Comparison of ENCODE assay signal across 13 cellular contexts in the genomic region with DNA sequence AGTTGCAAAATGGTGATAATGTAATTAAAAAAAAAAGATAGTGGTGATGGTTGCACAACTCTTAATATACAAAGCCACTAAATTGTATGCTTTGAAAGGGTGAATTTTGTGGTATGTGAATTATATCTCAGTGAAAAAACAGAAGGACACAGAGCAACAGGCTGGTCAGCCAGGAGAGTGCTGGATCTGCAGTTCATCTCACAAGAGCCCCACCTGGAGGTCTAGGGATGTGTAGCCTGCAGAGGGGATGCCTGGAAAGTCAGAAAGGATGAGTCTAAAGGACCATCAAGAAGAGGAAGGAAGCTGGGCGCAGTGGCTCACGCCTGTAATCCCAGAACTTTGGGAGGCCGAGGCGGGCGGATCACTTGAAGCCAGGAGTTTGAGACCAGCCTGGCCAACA. TPM values are rescaled to one million over a fixed set of nuclear protein-coding genes. Genes with fewer than 3 reads are reported as not detected.
DNase-seq lines count a peak whose midpoint lies in the region; ATAC-seq, FAIRE-seq and TF ChIP-seq lines count a peak whose summit lies in the region.
"Had no signal": no experiment of that assay in that cellular context is flagged by ENCODE, and none has a peak within 500 bp of the region (broad histone marks: within the 10 kb centered on the region; RNA-seq: fewer than 3 reads in every experiment).

No MANE protein-coding gene starts in this region.

- no peak for TF ChIP-seq POLR2A in GM12892 (IDR thresholded peaks at IDR 0.05; ENCODE audit: low read depth, low read length)

- FAIRE-seq in GM12892 (lab: Jason Lieb, UNC) = no peak
- FAIRE-seq: urothelium cell line had no signal

- H3K36me3 ChIP-seq in BE2C = peaks cover 70% of the 10 kb centered on the region
- H3K36me3 ChIP-seq in H7 (replicated peaks; ENCODE audit: control insufficient read depth, insufficient read depth, low read length) = peaks cover 6% of the 10 kb centered on the region

- H3K27me3 ChIP-seq in BE2C (no peaks in the 10 kb centered on the region), H7 (ENCODE audit: control insufficient read depth, insufficient read depth, low read length) (no peaks in the 10 kb centered on the region)
- H3K27me3 ChIP-seq: breast epithelium had no signal

- peak; percentile 56 for DNase-seq in BE2C
- peak; percentile 85 for DNase-seq in H7
- peak; percentile 63 for DNase-seq in iPS-NIHi11 (ENCODE audit: low spot score)
- no peak for DNase-seq in EL
- no peak for DNase-seq in hypothalamus (lab: John Stamatoyannopoulos, UW)
- DNase-seq in GM12892 (ENCODE audit: insufficient read length) = no peak
- DNase-seq: activated CD4-positive, alpha-beta T cell treated with anti-CD3 and anti-CD28 coated beads, Interleukin-2, amount 10 ng/mL, durations not matched to agents 24 days and 14 days; GDM1; KG1 had no signal

- no peak overlapping the region for H3K27ac ChIP-seq in VCaP
- H3K27ac ChIP-seq: breast epithelium had no signal

- no peaks in the 10 kb centered on the region for H3K9me3 ChIP-seq in BE2C
- H3K9me3 ChIP-seq: breast epithelium had no signal

- H3K4me1 ChIP-seq in BE2C = no peaks in the 10 kb centered on the region; the same call in 1 of the 2 replicates

- no peak for ATAC-seq in GM19455 (IDR thresholded peaks at IDR 0.05; ENCODE audit: unreplicated experiment)

- no peak overlapping the region for H3K4me3 ChIP-seq in BE2C (ENCODE audit: low read depth, low read length)
- no peak overlapping the region for H3K4me3 ChIP-seq in H7 (ENCODE audit: insufficient read depth, low read depth, low read length)
- H3K4me3 ChIP-seq: breast epithelium had no signal

- peak; percentile 60 for TF ChIP-seq CTCF in BE2C (IDR thresholded peaks at IDR 0.05; ENCODE audit: low read depth, low read length)
- peak; percentile 39 for TF ChIP-seq CTCF in VCaP (conservative IDR thresholded peaks at IDR 0.05)

RNA-seq across cellular contexts. Expression of gene POLR3H, which starts 9.0 kb away (rescaled TPM):
- 135 TPM for polyA plus RNA-seq in BE2C (2012; ENCODE audit: insufficient read depth, insufficient read length, low read depth)
- total RNA-seq in H7 (2014; rRNA removed; shearing (Covaris generic)) = 8.5 and 9.5 TPM in 2 replicates
- 15.2 TPM for polyA plus RNA-seq in GM12892 (2012; ENCODE audit: missing spikeins)

RNA-seq across cellular contexts. Expression of gene CSDC2, which starts 25.6 kb away (rescaled TPM):
- polyA plus RNA-seq in BE2C (2012; ENCODE audit: insufficient read depth, insufficient read length, low read depth) = 1.3 TPM
- total RNA-seq in H7 (2014; rRNA removed; shearing (Covaris generic)) = 0.78 and 2.2 TPM in 2 replicates
- polyA plus RNA-seq in GM12892 (2012; ENCODE audit: missing spikeins) = 0.36 TPM
- total RNA-seq: activated CD4-positive, alpha-beta T cell treated with anti-CD3 and anti-CD28 coated beads, Interleukin-2, amount 10 ng/mL, durations not matched to agents 24 days and 14 days had no signal

RNA-seq across cellular contexts. Expression of gene PMM1, which starts 54.4 kb away (rescaled TPM):
- polyA plus RNA-seq in BE2C (2012; ENCODE audit: insufficient read depth, insufficient read length, low read depth) = 22.3 TPM
- 5.6 and 7.7 TPM in 2 replicates for total RNA-seq in H7 (2014; rRNA removed; shearing (Covaris generic))
- 18.9 TPM for polyA plus RNA-seq in GM12892 (2012; ENCODE audit: missing spikeins)

Comparison
In these comparisons a context has a peak if more than half of its experiments do, and no peak if none do; other contexts are left out.
1. DNase-seq: peak in BE2C (single experiment), H7 (single experiment) and iPS-NIHi11 (single experiment); none in EL (single experiment), hypothalamus (0 of 51) and GM12892 (single experiment).